In genomic region chr5:52786937-52787599, GRCh38 we compare ENCODE assay signal across 8 cellular contexts.
A peak's percentile ranks its signal among the peaks of the same experiment; 100 is the strongest.
DNase-seq lines count a peak whose midpoint lies in the region; ATAC-seq and TF ChIP-seq lines count a peak whose summit lies in the region.

No MANE protein-coding gene starts in this region.

- H3K36me3 ChIP-seq in SU-DHL-6 (ENCODE audit: low read length) = no peaks in the 10 kb centered on the region
- no peaks in the 10 kb centered on the region for H3K36me3 ChIP-seq in muscle layer of duodenum (ENCODE audit: control insufficient read depth in 1 of 2, insufficient read depth in 2 of 2, low read length in 2 of 2)

- H3K4me3 ChIP-seq in SU-DHL-6 (ENCODE audit: insufficient read depth, low read length, poor library complexity, severe bottlenecking) = no peak overlapping the region
- peak overlapping the region; percentile 75 to 83 for H3K4me3 ChIP-seq in muscle layer of duodenum (ENCODE audit: low read depth in 1 of 2, low read length in 2 of 2)

- peak overlapping the region; percentile 18 for H3K4me2 ChIP-seq in SU-DHL-6 (ENCODE audit: low read depth, low read length, poor library complexity, severe bottlenecking)

- no peaks in the 10 kb centered on the region for H3K9me2 ChIP-seq in SU-DHL-6 (replicated peaks; ENCODE audit: insufficient read depth, low read length)

- H3F3A ChIP-seq in SU-DHL-6 (ENCODE audit: insufficient read depth) = no peaks in the 10 kb centered on the region

- peak; percentile 38 for TF ChIP-seq CTCF in SU-DHL-6 (IDR thresholded peaks at IDR 0.05; ENCODE audit: insufficient read depth, low read length, poor library complexity, severe bottlenecking)

- H3K9ac ChIP-seq in SU-DHL-6 (ENCODE audit: low read length) = no peak overlapping the region

- DNase-seq in GM03348 (ENCODE audit: low spot score) (peak; percentile 6), NCI-H1092 treated with DMSO at 0.1 percent for 48 hours (lab: John Stamatoyannopoulos, UW) (no peak), NCI-H774 (lab: John Stamatoyannopoulos, UW) (no peak)
- peak; percentile 26 for DNase-seq in effector CD4-positive, alpha-beta T cell

- H3K79me2 ChIP-seq in SU-DHL-6 (ENCODE audit: insufficient read depth, low read length) = no peaks in the 10 kb centered on the region

- H3K9me3 ChIP-seq in SU-DHL-6 (ENCODE audit: insufficient read depth, low read length) (no peaks in the 10 kb centered on the region), muscle layer of duodenum (ENCODE audit: control insufficient read depth in 1 of 2, low read length in 2 of 2) (no peaks in the 10 kb centered on the region)

- ATAC-seq in HG02610 (IDR thresholded peaks at IDR 0.05; ENCODE audit: unreplicated experiment) (peak; percentile 26), HG02938 (IDR thresholded peaks at IDR 0.05; ENCODE audit: unreplicated experiment) (no peak)

- H3K27ac ChIP-seq in SU-DHL-6 (ENCODE audit: low read depth, low read length) = no peak overlapping the region
- peak overlapping the region; percentile 94 for H3K27ac ChIP-seq in muscle layer of duodenum (ENCODE audit: low read length)

- H3K4me1 ChIP-seq in muscle layer of duodenum (ENCODE audit: control insufficient read depth in 1 of 2, insufficient read depth in 2 of 2, low read length in 2 of 2) = peaks cover 5 to 7% of the 10 kb centered on the region in 2 donors

- H4K20me1 ChIP-seq in SU-DHL-6 (ENCODE audit: low read depth, low read length) = no peaks in the 10 kb centered on the region

- H3K27me3 ChIP-seq in SU-DHL-6 (ENCODE audit: low read length) = no peaks in the 10 kb centered on the region
- no peaks in the 10 kb centered on the region for H3K27me3 ChIP-seq in muscle layer of duodenum (ENCODE audit: low read depth, low read length)

- H2AFZ ChIP-seq in SU-DHL-6 (ENCODE audit: low read depth, low read length, severe bottlenecking) = no peak overlapping the region

Comparison
In these comparisons a context has a peak if more than half of its experiments do, and no peak if none do; other contexts are left out.
1. DNase-seq: peak in GM03348 (single experiment) and effector CD4-positive, alpha-beta T cell (single experiment); none in NCI-H1092 treated with DMSO at 0.1 percent for 48 hours (single experiment) and NCI-H774 (single experiment).